8 cellular contexts compared by ENCODE assay signal in the genomic region with DNA sequence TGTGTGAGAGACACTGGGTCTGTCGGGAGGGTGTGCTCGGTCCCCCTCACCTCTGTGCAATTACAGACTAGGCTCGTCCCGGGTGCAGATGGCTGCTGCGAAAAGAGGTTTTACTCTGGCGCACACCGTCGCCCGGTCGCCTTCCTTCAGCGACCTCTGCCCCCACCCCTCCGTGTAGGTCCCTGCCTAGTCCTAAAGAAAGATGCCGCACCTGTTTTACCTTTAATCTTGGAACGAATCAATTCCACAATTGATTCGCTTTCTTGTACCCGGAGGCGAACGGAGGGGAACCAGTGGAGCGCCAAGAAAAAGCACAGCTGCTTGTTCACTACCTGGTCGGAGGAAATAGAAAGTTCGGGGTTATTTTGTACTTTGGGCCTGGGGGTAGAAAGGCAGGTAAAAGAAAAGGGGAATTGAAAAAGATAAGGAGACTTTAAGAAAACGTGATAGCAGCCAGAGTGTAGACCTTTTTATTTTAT. TPM values are rescaled to one million over a fixed set of nuclear protein-coding genes. Genes with fewer than 3 reads are reported as not detected.
A peak's percentile ranks its signal among the peaks of the same experiment; 100 is the strongest.
DNase-seq lines count a peak whose midpoint lies in the region; ATAC-seq and TF ChIP-seq lines count a peak whose summit lies in the region.

No MANE protein-coding gene starts in this region.

- no peak overlapping the region for H3K9ac ChIP-seq in adipocyte (ENCODE audit: low read length)

- H3K4me1 ChIP-seq in adipocyte (ENCODE audit: control insufficient read depth, insufficient read depth, low read length), result peaks cover 5% of the 10 kb centered on the region
- H3K4me1 ChIP-seq in muscle layer of duodenum (ENCODE audit: control insufficient read depth in 1 of 2, insufficient read depth in 2 of 2, low read length in 2 of 2), result peaks cover 0 to 21% of the 10 kb centered on the region in 2 donors

- H3K9me3 ChIP-seq in adipocyte (ENCODE audit: control insufficient read depth, low read length), result no peaks in the 10 kb centered on the region
- H3K9me3 ChIP-seq in muscle layer of duodenum (ENCODE audit: control insufficient read depth in 1 of 2, low read length in 2 of 2), result no peaks in the 10 kb centered on the region

- in situ Hi-C loops in G401 (cut with HindIII; ENCODE audit: low sequenced_read_pairs), result no loop called here

- DNase-seq in GM10266 (ENCODE audit: extremely low spot score), result peak; percentile 33
- DNase-seq in adipocyte (ENCODE audit: low read depth), result no peak
- DNase-seq in stimulated activated CD4-positive, alpha-beta T cell treated with anti-CD3 and anti-CD28 coated beads, Interleukin-12 subunit alpha, Interleukin-12 subunit beta, amount 100 ng/mL, for 4 hours, result no peak
- no peak for DNase-seq in D341Med (ENCODE audit: low spot score)
- DNase-seq in sciatic nerve (ENCODE audit: low spot score), result no peak
- DNase-seq in G401 (ENCODE audit: low spot score), result no peak

- H3K4me3 ChIP-seq in adipocyte (ENCODE audit: low read length) (peak overlapping the region; percentile 70), muscle layer of duodenum (ENCODE audit: low read depth in 1 of 2, low read length in 2 of 2) (peak overlapping the region; percentile 53 to 70)

- H3K36me3 ChIP-seq in adipocyte (ENCODE audit: control insufficient read depth, insufficient read depth, low read length, severe bottlenecking), result no peaks in the 10 kb centered on the region
- H3K36me3 ChIP-seq in muscle layer of duodenum (ENCODE audit: control insufficient read depth in 1 of 2, insufficient read depth in 2 of 2, low read length in 2 of 2), result no peaks in the 10 kb centered on the region

- H3K27ac ChIP-seq in muscle layer of duodenum (ENCODE audit: low read length), result no peak overlapping the region

- TF ChIP-seq CTCF in GM10266 (IDR thresholded peaks at IDR 0.05; ENCODE audit: control insufficient read depth, insufficient read depth, low read depth, missing control alignments), result no peak

- intact Hi-C loops in sciatic nerve (cut with DNase I), result no loop called here

- peak; percentile 16 for ATAC-seq in GM21717 (IDR thresholded peaks at IDR 0.05; ENCODE audit: unreplicated experiment)
- ATAC-seq in sciatic nerve, result no peak

- H3K27me3 ChIP-seq in adipocyte (replicated peaks; ENCODE audit: control insufficient read depth, insufficient read depth, low read length), result peaks cover 82% of the 10 kb centered on the region
- H3K27me3 ChIP-seq in muscle layer of duodenum (ENCODE audit: low read depth, low read length), result peaks cover 8% of the 10 kb centered on the region

RNA-seq across cellular contexts. Expression of gene NPNT, which starts 1.2 kb away (rescaled TPM):
- total RNA-seq in sciatic nerve, result 39.4 TPM
- total RNA-seq in G401 (2014; rRNA removed; shearing (Covaris generic)), result not detected in 2 replicates

Comparison
In these comparisons a context has a peak if more than half of its experiments do, and no peak if none do; other contexts are left out.
1. RNA of gene NPNT, which starts 1.2 kb away (total RNA-seq): 39.4 TPM in sciatic nerve (single experiment); not detected in G401; every median in the first group is over 10 times any median in the second.